ENCODE assay signal across 1 cellular context in the genomic region with DNA sequence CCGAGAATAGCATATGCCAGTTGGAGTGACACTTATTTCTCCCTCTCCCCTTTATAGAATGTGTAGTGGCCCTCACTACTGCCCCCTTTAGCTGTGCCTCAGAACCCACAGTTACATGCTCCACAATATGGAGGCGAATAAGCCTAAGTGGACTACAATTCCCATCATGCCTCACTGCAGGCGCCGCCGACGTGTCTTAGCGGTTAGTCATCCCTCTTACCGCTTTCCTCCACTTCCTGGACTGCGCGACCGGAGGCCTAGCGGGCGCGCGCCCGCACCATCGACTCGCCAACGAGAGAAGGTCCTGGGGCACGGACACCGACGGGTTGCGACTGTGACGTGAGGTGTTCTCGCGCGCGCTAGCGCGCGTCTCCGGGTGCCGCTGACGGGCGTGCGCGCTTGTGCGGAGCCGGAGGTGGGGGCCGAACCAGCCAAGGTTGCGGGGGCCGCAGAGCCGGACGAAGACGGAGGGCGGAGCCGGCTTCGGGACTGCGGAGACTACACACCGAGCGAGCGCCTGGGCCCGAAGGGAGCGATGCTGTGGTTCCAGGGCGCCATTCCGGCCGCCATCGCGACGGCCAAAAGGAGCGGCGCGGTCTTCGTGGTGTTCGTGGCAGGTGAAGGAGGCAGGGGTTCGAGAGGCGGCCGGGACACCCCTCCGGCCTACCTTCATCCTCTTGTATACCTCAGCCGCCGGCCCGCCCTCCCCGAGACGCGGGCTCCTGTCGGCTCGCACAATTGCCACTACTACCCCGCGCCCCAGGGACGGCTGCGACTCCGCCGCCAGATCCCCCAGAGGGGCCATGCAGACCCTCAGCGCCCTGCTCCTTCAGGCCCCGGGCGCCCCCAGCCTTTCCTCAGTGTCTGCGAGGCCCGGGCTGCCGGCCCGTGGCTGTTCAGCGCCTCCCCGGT.
TF ChIP-seq lines count a peak whose summit lies in the region.

A gene with protein sequence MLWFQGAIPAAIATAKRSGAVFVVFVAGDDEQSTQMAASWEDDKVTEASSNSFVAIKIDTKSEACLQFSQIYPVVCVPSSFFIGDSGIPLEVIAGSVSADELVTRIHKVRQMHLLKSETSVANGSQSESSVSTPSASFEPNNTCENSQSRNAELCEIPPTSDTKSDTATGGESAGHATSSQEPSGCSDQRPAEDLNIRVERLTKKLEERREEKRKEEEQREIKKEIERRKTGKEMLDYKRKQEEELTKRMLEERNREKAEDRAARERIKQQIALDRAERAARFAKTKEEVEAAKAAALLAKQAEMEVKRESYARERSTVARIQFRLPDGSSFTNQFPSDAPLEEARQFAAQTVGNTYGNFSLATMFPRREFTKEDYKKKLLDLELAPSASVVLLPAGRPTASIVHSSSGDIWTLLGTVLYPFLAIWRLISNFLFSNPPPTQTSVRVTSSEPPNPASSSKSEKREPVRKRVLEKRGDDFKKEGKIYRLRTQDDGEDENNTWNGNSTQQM (plus strand): TSS at position 461 of the 912 bp plus-strand sequence. CDS start 75 bp downstream, at position 536.

TF ChIP-seq in HepG2, 621 proteins besides CTCF, POLR2A, EP300 and RAD21 (continued from another document and continues in another):
- TF ChIP-seq, protein P1, sequence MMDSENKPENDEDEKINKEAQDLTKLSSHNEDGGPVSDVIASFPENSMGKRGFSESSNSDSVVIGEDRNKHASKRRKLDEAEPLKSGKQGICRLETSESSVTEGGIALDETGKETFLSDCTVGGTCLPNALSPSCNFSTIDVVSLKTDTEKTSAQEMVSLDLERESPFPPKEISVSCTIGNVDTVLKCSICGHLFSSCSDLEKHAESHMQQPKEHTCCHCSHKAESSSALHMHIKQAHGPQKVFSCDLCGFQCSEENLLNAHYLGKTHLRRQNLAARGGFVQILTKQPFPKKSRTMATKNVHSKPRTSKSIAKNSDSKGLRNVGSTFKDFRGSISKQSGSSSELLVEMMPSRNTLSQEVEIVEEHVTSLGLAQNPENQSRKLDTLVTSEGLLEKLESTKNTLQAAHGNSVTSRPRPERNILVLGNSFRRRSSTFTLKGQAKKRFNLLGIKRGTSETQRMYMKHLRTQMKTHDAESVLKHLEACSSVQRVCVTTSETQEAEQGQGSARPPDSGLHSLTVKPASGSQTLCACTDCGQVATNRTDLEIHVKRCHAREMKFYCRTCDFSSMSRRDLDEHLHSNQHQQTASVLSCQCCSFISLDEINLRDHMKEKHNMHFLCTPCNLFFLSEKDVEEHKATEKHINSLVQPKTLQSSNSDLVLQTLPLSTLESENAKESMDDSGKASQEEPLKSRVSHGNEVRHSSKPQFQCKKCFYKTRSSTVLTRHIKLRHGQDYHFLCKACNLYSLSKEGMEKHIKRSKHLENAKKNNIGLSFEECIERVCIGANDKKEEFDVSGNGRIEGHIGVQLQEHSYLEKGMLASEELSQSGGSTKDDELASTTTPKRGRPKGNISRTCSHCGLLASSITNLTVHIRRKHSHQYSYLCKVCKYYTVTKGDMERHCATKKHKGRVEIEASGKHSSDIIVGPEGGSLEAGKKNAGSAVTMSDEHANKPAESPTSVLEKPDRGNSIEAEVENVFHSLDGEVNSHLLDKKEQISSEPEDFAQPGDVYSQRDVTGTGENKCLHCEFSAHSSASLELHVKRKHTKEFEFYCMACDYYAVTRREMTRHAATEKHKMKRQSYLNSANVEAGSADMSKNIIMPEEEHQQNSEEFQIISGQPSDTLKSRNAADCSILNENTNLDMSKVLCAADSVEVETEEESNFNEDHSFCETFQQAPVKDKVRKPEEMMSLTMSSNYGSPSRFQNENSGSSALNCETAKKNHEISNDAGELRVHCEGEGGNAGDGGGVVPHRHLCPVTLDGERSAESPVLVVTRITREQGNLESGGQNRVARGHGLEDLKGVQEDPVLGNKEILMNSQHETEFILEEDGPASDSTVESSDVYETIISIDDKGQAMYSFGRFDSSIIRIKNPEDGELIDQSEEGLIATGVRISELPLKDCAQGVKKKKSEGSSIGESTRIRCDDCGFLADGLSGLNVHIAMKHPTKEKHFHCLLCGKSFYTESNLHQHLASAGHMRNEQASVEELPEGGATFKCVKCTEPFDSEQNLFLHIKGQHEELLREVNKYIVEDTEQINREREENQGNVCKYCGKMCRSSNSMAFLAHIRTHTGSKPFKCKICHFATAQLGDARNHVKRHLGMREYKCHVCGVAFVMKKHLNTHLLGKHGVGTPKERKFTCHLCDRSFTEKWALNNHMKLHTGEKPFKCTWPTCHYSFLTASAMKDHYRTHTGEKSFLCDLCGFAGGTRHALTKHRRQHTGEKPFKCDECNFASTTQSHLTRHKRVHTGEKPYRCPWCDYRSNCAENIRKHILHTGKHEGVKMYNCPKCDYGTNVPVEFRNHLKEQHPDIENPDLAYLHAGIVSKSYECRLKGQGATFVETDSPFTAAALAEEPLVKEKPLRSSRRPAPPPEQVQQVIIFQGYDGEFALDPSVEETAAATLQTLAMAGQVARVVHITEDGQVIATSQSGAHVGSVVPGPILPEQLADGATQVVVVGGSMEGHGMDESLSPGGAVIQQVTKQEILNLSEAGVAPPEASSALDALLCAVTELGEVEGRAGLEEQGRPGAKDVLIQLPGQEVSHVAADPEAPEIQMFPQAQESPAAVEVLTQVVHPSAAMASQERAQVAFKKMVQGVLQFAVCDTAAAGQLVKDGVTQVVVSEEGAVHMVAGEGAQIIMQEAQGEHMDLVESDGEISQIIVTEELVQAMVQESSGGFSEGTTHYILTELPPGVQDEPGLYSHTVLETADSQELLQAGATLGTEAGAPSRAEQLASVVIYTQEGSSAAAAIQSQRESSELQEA (CRISPR knock-in tag; IDR thresholded peaks at IDR 0.05; ENCODE audit: not compliant biosample characterization), result peak; percentile 99
- TF ChIP-seq, protein P2, sequence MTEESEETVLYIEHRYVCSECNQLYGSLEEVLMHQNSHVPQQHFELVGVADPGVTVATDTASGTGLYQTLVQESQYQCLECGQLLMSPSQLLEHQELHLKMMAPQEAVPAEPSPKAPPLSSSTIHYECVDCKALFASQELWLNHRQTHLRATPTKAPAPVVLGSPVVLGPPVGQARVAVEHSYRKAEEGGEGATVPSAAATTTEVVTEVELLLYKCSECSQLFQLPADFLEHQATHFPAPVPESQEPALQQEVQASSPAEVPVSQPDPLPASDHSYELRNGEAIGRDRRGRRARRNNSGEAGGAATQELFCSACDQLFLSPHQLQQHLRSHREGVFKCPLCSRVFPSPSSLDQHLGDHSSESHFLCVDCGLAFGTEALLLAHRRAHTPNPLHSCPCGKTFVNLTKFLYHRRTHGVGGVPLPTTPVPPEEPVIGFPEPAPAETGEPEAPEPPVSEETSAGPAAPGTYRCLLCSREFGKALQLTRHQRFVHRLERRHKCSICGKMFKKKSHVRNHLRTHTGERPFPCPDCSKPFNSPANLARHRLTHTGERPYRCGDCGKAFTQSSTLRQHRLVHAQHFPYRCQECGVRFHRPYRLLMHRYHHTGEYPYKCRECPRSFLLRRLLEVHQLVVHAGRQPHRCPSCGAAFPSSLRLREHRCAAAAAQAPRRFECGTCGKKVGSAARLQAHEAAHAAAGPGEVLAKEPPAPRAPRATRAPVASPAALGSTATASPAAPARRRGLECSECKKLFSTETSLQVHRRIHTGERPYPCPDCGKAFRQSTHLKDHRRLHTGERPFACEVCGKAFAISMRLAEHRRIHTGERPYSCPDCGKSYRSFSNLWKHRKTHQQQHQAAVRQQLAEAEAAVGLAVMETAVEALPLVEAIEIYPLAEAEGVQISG (CRISPR knock-in tag; IDR thresholded peaks at IDR 0.05), result peak; percentile 93
- TF ChIP-seq ZNF670 (CRISPR knock-in tag; IDR thresholded peaks at IDR 0.05; ENCODE audit: borderline replicate concordance) (peak; percentile 32; the same call in 1 of the 2 replicates), ZNF878 (CRISPR knock-in tag; IDR thresholded peaks at IDR 0.05) (peak; percentile 89; the same call in 1 of the 2 replicates), ZNF552 (CRISPR knock-in tag; IDR thresholded peaks at IDR 0.05; ENCODE audit: borderline replicate concordance) (no peak; the same call in none of the 2 replicates), ZNF780A (CRISPR knock-in tag; IDR thresholded peaks at IDR 0.05) (peak; percentile 39; the same call in 1 of the 2 replicates), PHF20 (CRISPR knock-in tag; IDR thresholded peaks at IDR 0.05) (peak; percentile 80), FOXA3 (CRISPR knock-in tag; IDR thresholded peaks at IDR 0.05) (peak; percentile 47; the same call in 1 of the 2 replicates), ETV6 (CRISPR knock-in tag; conservative IDR thresholded peaks at IDR 0.05) (peak; percentile 15; the same call in 1 of the 2 replicates), PAF1 (CRISPR knock-in tag; IDR thresholded peaks at IDR 0.05) (no peak), NCOA2 (CRISPR knock-in tag; IDR thresholded peaks at IDR 0.05) (no peak; the same call in 1 of the 2 replicates), CREB1 (IDR thresholded peaks at IDR 0.05) (peak; percentile 93), CREB1 (CRISPR knock-in tag; IDR thresholded peaks at IDR 0.05) (peak; percentile 97), ZNF776 (CRISPR knock-in tag; IDR thresholded peaks at IDR 0.05) (peak; percentile 96), ZFP36L2 (CRISPR knock-in tag; IDR thresholded peaks at IDR 0.05) (no peak; the same call in 1 of the 2 replicates), ZNF644 (CRISPR knock-in tag; IDR thresholded peaks at IDR 0.05; ENCODE audit: low read depth) (peak; percentile 91), DMAP1 (CRISPR knock-in tag; IDR thresholded peaks at IDR 0.05) (peak; percentile 66), ZMYM2 (CRISPR knock-in tag; IDR thresholded peaks at IDR 0.05) (no peak), ZNF747 (CRISPR knock-in tag; IDR thresholded peaks at IDR 0.05; ENCODE audit: borderline replicate concordance) (peak; percentile 86; the same call in 1 of the 2 replicates), RAD51 (IDR thresholded peaks at IDR 0.05; ENCODE audit: borderline replicate concordance) (no peak), ZNF24 (IDR thresholded peaks at IDR 0.05) (0 out of 2 replicates have a peak, but pooled peaks have one; percentile 53), ZNF550 (CRISPR knock-in tag; IDR thresholded peaks at IDR 0.05; ENCODE audit: borderline replicate concordance) (no peak; the same call in 1 of the 2 replicates)
- TF ChIP-seq, protein P3, sequence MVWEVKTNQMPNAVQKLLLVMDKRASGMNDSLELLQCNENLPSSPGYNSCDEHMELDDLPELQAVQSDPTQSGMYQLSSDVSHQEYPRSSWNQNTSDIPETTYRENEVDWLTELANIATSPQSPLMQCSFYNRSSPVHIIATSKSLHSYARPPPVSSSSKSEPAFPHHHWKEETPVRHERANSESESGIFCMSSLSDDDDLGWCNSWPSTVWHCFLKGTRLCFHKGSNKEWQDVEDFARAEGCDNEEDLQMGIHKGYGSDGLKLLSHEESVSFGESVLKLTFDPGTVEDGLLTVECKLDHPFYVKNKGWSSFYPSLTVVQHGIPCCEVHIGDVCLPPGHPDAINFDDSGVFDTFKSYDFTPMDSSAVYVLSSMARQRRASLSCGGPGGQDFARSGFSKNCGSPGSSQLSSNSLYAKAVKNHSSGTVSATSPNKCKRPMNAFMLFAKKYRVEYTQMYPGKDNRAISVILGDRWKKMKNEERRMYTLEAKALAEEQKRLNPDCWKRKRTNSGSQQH (CRISPR knock-in tag; IDR thresholded peaks at IDR 0.05; ENCODE audit: low read depth), result 0 out of 2 replicates have a peak, but pooled peaks have one; percentile 8
- TF ChIP-seq, protein P4, sequence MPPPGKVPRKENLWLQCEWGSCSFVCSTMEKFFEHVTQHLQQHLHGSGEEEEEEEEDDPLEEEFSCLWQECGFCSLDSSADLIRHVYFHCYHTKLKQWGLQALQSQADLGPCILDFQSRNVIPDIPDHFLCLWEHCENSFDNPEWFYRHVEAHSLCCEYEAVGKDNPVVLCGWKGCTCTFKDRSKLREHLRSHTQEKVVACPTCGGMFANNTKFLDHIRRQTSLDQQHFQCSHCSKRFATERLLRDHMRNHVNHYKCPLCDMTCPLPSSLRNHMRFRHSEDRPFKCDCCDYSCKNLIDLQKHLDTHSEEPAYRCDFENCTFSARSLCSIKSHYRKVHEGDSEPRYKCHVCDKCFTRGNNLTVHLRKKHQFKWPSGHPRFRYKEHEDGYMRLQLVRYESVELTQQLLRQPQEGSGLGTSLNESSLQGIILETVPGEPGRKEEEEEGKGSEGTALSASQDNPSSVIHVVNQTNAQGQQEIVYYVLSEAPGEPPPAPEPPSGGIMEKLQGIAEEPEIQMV (CRISPR knock-in tag; IDR thresholded peaks at IDR 0.05; ENCODE audit: low read depth), result 0 out of 2 replicates have a peak, but pooled peaks have one; percentile 34
- TF ChIP-seq, protein P5, sequence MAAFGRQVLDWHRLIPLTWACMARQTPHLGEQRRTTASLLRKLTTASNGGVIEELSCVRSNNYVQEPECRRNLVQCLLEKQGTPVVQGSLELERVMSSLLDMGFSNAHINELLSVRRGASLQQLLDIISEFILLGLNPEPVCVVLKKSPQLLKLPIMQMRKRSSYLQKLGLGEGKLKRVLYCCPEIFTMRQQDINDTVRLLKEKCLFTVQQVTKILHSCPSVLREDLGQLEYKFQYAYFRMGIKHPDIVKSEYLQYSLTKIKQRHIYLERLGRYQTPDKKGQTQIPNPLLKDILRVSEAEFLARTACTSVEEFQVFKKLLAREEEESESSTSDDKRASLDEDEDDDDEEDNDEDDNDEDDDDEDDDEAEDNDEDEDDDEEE (CRISPR knock-in tag; IDR thresholded peaks at IDR 0.05), result peak; percentile 91
- TF ChIP-seq, protein P6, sequence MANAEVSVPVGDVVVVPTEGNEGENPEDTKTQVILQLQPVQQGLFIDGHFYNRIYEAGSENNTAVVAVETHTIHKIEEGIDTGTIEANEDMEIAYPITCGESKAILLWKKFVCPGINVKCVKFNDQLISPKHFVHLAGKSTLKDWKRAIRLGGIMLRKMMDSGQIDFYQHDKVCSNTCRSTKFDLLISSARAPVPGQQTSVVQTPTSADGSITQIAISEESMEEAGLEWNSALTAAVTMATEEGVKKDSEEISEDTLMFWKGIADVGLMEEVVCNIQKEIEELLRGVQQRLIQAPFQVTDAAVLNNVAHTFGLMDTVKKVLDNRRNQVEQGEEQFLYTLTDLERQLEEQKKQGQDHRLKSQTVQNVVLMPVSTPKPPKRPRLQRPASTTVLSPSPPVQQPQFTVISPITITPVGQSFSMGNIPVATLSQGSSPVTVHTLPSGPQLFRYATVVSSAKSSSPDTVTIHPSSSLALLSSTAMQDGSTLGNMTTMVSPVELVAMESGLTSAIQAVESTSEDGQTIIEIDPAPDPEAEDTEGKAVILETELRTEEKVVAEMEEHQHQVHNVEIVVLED (CRISPR knock-in tag; IDR thresholded peaks at IDR 0.05; ENCODE audit: borderline replicate concordance), result peak; percentile 99
- TF ChIP-seq, protein P7, sequence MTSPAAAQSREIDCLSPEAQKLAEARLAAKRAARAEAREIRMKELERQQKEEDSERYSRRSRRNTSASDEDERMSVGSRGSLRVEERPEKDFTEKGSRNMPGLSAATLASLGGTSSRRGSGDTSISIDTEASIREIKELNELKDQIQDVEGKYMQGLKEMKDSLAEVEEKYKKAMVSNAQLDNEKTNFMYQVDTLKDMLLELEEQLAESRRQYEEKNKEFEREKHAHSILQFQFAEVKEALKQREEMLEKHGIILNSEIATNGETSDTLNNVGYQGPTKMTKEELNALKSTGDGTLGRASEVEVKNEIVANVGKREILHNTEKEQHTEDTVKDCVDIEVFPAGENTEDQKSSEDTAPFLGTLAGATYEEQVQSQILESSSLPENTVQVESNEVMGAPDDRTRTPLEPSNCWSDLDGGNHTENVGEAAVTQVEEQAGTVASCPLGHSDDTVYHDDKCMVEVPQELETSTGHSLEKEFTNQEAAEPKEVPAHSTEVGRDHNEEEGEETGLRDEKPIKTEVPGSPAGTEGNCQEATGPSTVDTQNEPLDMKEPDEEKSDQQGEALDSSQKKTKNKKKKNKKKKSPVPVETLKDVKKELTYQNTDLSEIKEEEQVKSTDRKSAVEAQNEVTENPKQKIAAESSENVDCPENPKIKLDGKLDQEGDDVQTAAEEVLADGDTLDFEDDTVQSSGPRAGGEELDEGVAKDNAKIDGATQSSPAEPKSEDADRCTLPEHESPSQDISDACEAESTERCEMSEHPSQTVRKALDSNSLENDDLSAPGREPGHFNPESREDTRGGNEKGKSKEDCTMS (CRISPR knock-in tag; conservative IDR thresholded peaks at IDR 0.05), result no peak
